Comparison of ENCODE assay signal across 1 cellular context in genomic region chr12:6699259-6699988, GRCh38.
TF ChIP-seq lines count a peak whose summit lies in the region.

No MANE protein-coding gene starts in this region.

TF ChIP-seq in K562, 482 proteins besides CTCF, POLR2A, EP300 and RAD21:
- TF ChIP-seq EZH2 (IDR thresholded peaks at IDR 0.05; ENCODE audit: borderline replicate concordance, low read depth, low read length), result peak; percentile 33; the same call in 1 of the 2 replicates
- TF ChIP-seq ZNF280B (CRISPR knock-in tag; IDR thresholded peaks at IDR 0.05), result no peak
- TF ChIP-seq ZNF512 (tag; IDR thresholded peaks at IDR 0.05), result peak; percentile 40; the same call in 1 of the 2 replicates
